Comparison of ENCODE assay signal across 13 cellular contexts in the genomic region with DNA sequence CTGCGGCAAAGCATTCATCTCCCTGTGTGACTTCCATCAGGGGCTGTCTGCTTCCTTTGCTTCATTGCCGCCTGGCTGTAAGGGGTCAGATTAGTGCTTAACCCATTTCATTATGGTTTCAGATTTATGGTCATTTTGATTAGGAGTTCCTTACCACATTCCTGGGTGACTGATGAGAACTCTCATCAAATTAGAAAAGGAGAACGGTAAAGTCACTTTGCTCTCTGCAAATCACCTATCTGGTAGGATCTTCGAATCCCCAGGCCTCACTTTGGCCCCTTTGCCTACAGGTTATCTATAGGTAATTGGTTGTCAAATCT. TPM values are rescaled to one million over a fixed set of nuclear protein-coding genes. Genes with fewer than 3 reads are reported as not detected.
DNase-seq lines count a peak whose midpoint lies in the region; ATAC-seq and TF ChIP-seq lines count a peak whose summit lies in the region.
"Had no signal": no experiment of that assay in that cellular context is flagged by ENCODE, and none has a peak within 500 bp of the region (broad histone marks: within the 10 kb centered on the region; RNA-seq: fewer than 3 reads in every experiment).

No MANE protein-coding gene starts in this region.

- peak overlapping the region; percentile 77 for H3K27ac Mint-ChIP-seq in central memory CD8-positive, alpha-beta T cell (ENCODE audit: low read depth)

- H2AFZ ChIP-seq in OCI-LY1 (ENCODE audit: low read length) (no peak overlapping the region), osteoblast (ENCODE audit: low read length) (peak overlapping the region; percentile 24)
- H2AFZ ChIP-seq: parathyroid adenoma had no signal

- peak overlapping the region; percentile 56 for H3K4me3 Mint-ChIP-seq in central memory CD8-positive, alpha-beta T cell

- no peak for ATAC-seq in central memory CD8-positive, alpha-beta T cell (replicated peaks; ENCODE audit: extremely low read depth, poor library complexity, severe bottlenecking)
- ATAC-seq in HG03139 (IDR thresholded peaks at IDR 0.05; ENCODE audit: unreplicated experiment) (no peak), left lobe of liver (no peak), HG03432 (IDR thresholded peaks at IDR 0.05; ENCODE audit: unreplicated experiment) (no peak)

- H3K9me3 Mint-ChIP-seq in central memory CD8-positive, alpha-beta T cell, result no peaks in the 10 kb centered on the region

- H3K4me1 Mint-ChIP-seq in central memory CD8-positive, alpha-beta T cell, result peaks cover 48% of the 10 kb centered on the region

- H3K9me3 ChIP-seq in DOHH2 (ENCODE audit: control insufficient read depth, insufficient read depth, low read length) (peaks cover 15% of the 10 kb centered on the region), OCI-LY1 (ENCODE audit: low read length) (peaks cover 12% of the 10 kb centered on the region; the same call in 1 of the 2 replicates), osteoblast (ENCODE audit: low read depth, low read length) (no peaks in the 10 kb centered on the region)

- peaks cover 1% of the 10 kb centered on the region for H3K36me3 Mint-ChIP-seq in central memory CD8-positive, alpha-beta T cell (ENCODE audit: insufficient read depth)

- H3K4me1 ChIP-seq in DOHH2 (ENCODE audit: control insufficient read depth, low read length) (peaks cover 98% of the 10 kb centered on the region), OCI-LY1 (ENCODE audit: insufficient read depth, low read length, severe bottlenecking) (peaks cover 70% of the 10 kb centered on the region), osteoblast (ENCODE audit: insufficient read depth, low read length) (peaks cover 9% of the 10 kb centered on the region)
- H3K4me1 ChIP-seq: parathyroid adenoma had no signal

- peaks cover 45% of the 10 kb centered on the region for H3F3A ChIP-seq in DOHH2 (ENCODE audit: control insufficient read depth, insufficient read depth)
- H3F3A ChIP-seq in OCI-LY1 (ENCODE audit: insufficient read depth, low read length), result peaks cover 7% of the 10 kb centered on the region; the same call in 1 of the 2 replicates

- H3K4me3 ChIP-seq in DOHH2 (ENCODE audit: low read length), result peak overlapping the region; percentile 84
- peak overlapping the region; percentile 67 for H3K4me3 ChIP-seq in OCI-LY1 (ENCODE audit: low read depth, low read length, poor library complexity, severe bottlenecking)
- no peak overlapping the region for H3K4me3 ChIP-seq in osteoblast (ENCODE audit: insufficient read depth, low read length)

- peak overlapping the region; percentile 78 for H3K9ac ChIP-seq in OCI-LY1 (ENCODE audit: low read length)
- H3K9ac ChIP-seq: parathyroid adenoma had no signal

- H3K27me3 ChIP-seq in DOHH2 (ENCODE audit: control insufficient read depth, low read length) (no peaks in the 10 kb centered on the region), OCI-LY1 (ENCODE audit: insufficient read depth, low read length) (no peaks in the 10 kb centered on the region), osteoblast (ENCODE audit: insufficient read depth, low read length) (no peaks in the 10 kb centered on the region)

- H4K20me1 ChIP-seq in DOHH2 (ENCODE audit: control insufficient read depth, insufficient read depth, low read depth, low read length), result no peaks in the 10 kb centered on the region
- no peaks in the 10 kb centered on the region for H4K20me1 ChIP-seq in OCI-LY1 (ENCODE audit: insufficient read depth, low read length)
- H4K20me1 ChIP-seq in osteoblast (ENCODE audit: insufficient read depth, low read length), result no peaks in the 10 kb centered on the region

- DNase-seq in central memory CD8-positive, alpha-beta T cell (ENCODE audit: low spot score in 2 of 2), result no peak
- DNase-seq in osteoblast (ENCODE audit: insufficient read length, low spot score, missing footprints) (peak; percentile 81), left lobe of liver (ENCODE audit: low spot score) (no peak), NK-92 (lab: John Stamatoyannopoulos, UW; ENCODE audit: unreplicated experiment) (no peak)
- DNase-seq: central memory CD4-positive, alpha-beta T cell; DMS153; NCI-H1092; NCI-H524 had no signal

- H3K36me3 ChIP-seq in DOHH2 (ENCODE audit: control insufficient read depth, low read length), result peaks cover 30% of the 10 kb centered on the region
- H3K36me3 ChIP-seq in OCI-LY1 (ENCODE audit: insufficient read depth, low read length), result peaks cover 18% of the 10 kb centered on the region
- no peaks in the 10 kb centered on the region for H3K36me3 ChIP-seq in osteoblast (ENCODE audit: insufficient read depth, low read length)

- H3K9me2 ChIP-seq in DOHH2 (replicated peaks; ENCODE audit: control insufficient read depth, low read length), result no peaks in the 10 kb centered on the region
- H3K9me2 ChIP-seq in OCI-LY1 (ENCODE audit: low read depth, low read length), result no peaks in the 10 kb centered on the region

- H3K27ac ChIP-seq in DOHH2 (ENCODE audit: low read depth, low read length) (peak overlapping the region; percentile 94), OCI-LY1 (ENCODE audit: low read depth, low read length, poor library complexity, severe bottlenecking) (peak overlapping the region; percentile 98), osteoblast (ENCODE audit: low read depth, low read length) (no peak overlapping the region)
- H3K27ac ChIP-seq: parathyroid adenoma had no signal

- peaks cover 21% of the 10 kb centered on the region for H3K79me2 ChIP-seq in DOHH2 (ENCODE audit: control insufficient read depth, low read length)
- H3K79me2 ChIP-seq in OCI-LY1 (ENCODE audit: insufficient read depth, low read length), result no peaks in the 10 kb centered on the region
- no peaks in the 10 kb centered on the region for H3K79me2 ChIP-seq in osteoblast (ENCODE audit: insufficient read depth, low read length)
- H3K79me2 ChIP-seq: parathyroid adenoma had no signal

- no peaks in the 10 kb centered on the region for H3K27me3 Mint-ChIP-seq in central memory CD8-positive, alpha-beta T cell

- H3K4me2 ChIP-seq in DOHH2 (ENCODE audit: low read length), result peak overlapping the region; percentile 93
- peak overlapping the region; percentile 85 for H3K4me2 ChIP-seq in OCI-LY1 (ENCODE audit: low read length)
- H3K4me2 ChIP-seq in osteoblast (ENCODE audit: insufficient read depth, low read length), result peak overlapping the region; percentile 51

- no peak for TF ChIP-seq CTCF in DOHH2 (IDR thresholded peaks at IDR 0.05; ENCODE audit: low read depth, low read length, poor library complexity, severe bottlenecking)
- TF ChIP-seq CTCF in OCI-LY1 (IDR thresholded peaks at IDR 0.05; ENCODE audit: low read length), result no peak
- no peak for TF ChIP-seq CTCF in osteoblast (IDR thresholded peaks at IDR 0.05; ENCODE audit: extremely low read depth, low read depth, low read length)

RNA-seq across cellular contexts. Expression of gene RCSD1, which starts 12.1 kb away (rescaled TPM):
- under 0.01 and 0.29 TPM in 2 replicates for total RNA-seq in osteoblast
- total RNA-seq in left lobe of liver, result 3.7 TPM
